16 cellular contexts compared by ENCODE assay signal in the genomic region with DNA sequence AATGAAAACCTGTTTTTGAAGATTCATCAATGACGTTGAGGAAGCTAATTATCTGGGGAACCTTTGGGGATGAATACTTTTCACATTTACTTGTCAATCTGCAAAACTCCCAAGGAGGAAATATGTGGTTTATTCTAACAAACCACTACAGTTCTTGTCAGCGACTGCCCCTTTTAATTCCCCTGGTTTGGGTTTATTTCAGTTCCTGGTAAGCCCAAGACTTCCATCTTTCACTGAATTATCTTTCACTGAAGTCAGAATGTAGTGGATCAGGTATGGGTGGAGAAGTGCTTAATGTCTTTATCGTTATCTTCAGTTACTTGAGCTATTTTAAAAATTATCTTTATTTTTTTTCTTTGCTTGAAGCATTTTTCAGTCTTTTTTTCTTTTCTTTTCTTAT. TPM values are rescaled to one million over a fixed set of nuclear protein-coding genes. Genes with fewer than 3 reads are reported as not detected.
A peak's percentile ranks its signal among the peaks of the same experiment; 100 is the strongest.
DNase-seq lines count a peak whose midpoint lies in the region; ATAC-seq and TF ChIP-seq lines count a peak whose summit lies in the region.
"Had no signal": no experiment of that assay in that cellular context is flagged by ENCODE, and none has a peak within 500 bp of the region (broad histone marks: within the 10 kb centered on the region; RNA-seq: fewer than 3 reads in every experiment).

No MANE protein-coding gene starts in this region.

- no peak overlapping the region for H2BK120ac ChIP-seq in neuronal stem cell (ENCODE audit: low read depth, low read length)

- DNase-seq in CD1c-positive myeloid dendritic cell (ENCODE audit: extremely low spot score) = peak; percentile 33
- no peak for DNase-seq in brain microvascular endothelial cell
- no peak for DNase-seq in neuronal stem cell (ENCODE audit: low spot score)
- DNase-seq in stimulated activated CD4-positive, alpha-beta T cell treated with anti-CD3 and anti-CD28 coated beads, Interleukin-4, amount 100 ng/mL, for 24 hours = no peak
- no peak for DNase-seq in stimulated activated CD4-positive, alpha-beta T cell treated with anti-CD3 and anti-CD28 coated beads, Interleukin-4, amount 100 ng/mL, for 4 hours
- DNase-seq in chondrocyte (ENCODE audit: low spot score) = no peak
- DNase-seq in naive thymus-derived CD4-positive, alpha-beta T cell = no peak
- DNase-seq: activated CD4-positive, CD25-positive, alpha-beta regulatory T cell; activated T-cell treated with anti-CD3 and anti-CD28 coated beads, Interleukin-2, amount 50 U/mL, for 24 hours; effector memory CD8-positive, alpha-beta T cell; Karpas-422; kidney glomerular epithelial cell; naive thymus-derived CD8-positive, alpha-beta T cell; NCI-H2081 had no signal

- intact Hi-C loops in naive thymus-derived CD4-positive, alpha-beta T cell (cut with micrococcal nuclease) = no loop called here

- no peak overlapping the region for H3K4me3 Mint-ChIP-seq in chondrocyte (ENCODE audit: unreplicated experiment)
- peak overlapping the region in 1 of 10 donors; percentile 76 for H3K4me3 Mint-ChIP-seq in naive thymus-derived CD4-positive, alpha-beta T cell
- H3K4me3 Mint-ChIP-seq: activated T-cell treated with anti-CD3 and anti-CD28 coated beads, Interleukin-2, amount 50 U/mL, for 24 hours had no signal

- H3K4me1 Mint-ChIP-seq in chondrocyte (ENCODE audit: low read depth) = no peaks in the 10 kb centered on the region
- H3K4me1 Mint-ChIP-seq in naive thymus-derived CD4-positive, alpha-beta T cell = peaks cover 0 to 15% (median 2%) of the 10 kb centered on the region in 7 donors

- CTCF ChIA-PET in naive thymus-derived CD4-positive, alpha-beta T cell (lab: Charles Lee) = interaction anchor here (0.5 kb wide), 1 partner anchor 25 kb away, joined by 3 read pairs; no protein-coding TSS in a partner anchor

- peaks cover 3 to 19% of the 10 kb centered on the region in 2 donors for H3K4me1 ChIP-seq in neuronal stem cell (ENCODE audit: control insufficient read depth in 2 of 2, insufficient read depth in 1 of 2, low read depth in 1 of 2, low read length in 2 of 2)
- no peaks in the 10 kb centered on the region for H3K4me1 ChIP-seq in naive thymus-derived CD4-positive, alpha-beta T cell (ENCODE audit: control insufficient read depth in 2 of 2, insufficient read depth in 2 of 2, low read length in 2 of 2)
- H3K4me1 ChIP-seq: HAP-1 had no signal

- H3K79me1 ChIP-seq in neuronal stem cell (ENCODE audit: low read depth, low read length) = no peaks in the 10 kb centered on the region

- no peak overlapping the region for H2AK5ac ChIP-seq in neuronal stem cell (ENCODE audit: low read depth, low read length)

- WGBS in neuronal stem cell (ENCODE audit: extremely low coverage in 2 of 2, insufficient read length in 2 of 2, insufficient replicate concordance in 1 of 2), 2 donors = no CpG with 5 or more reads among the region's 3 CpGs

- POLR2A ChIA-PET in naive thymus-derived CD4-positive, alpha-beta T cell (lab: Charles Lee) = no interaction called here

- no peak overlapping the region for H3K27ac Mint-ChIP-seq in chondrocyte (ENCODE audit: unreplicated experiment)
- no peak overlapping the region for H3K27ac Mint-ChIP-seq in naive thymus-derived CD4-positive, alpha-beta T cell
- H3K27ac Mint-ChIP-seq: activated T-cell treated with anti-CD3 and anti-CD28 coated beads, Interleukin-2, amount 50 U/mL, for 24 hours; effector memory CD8-positive, alpha-beta T cell; naive thymus-derived CD8-positive, alpha-beta T cell had no signal

- no peak overlapping the region for H3K14ac ChIP-seq in neuronal stem cell (ENCODE audit: low read length)

- H4K91ac ChIP-seq in neuronal stem cell (ENCODE audit: low read depth, low read length, poor library complexity) = no peak overlapping the region

- no peak overlapping the region for H3K23ac ChIP-seq in neuronal stem cell (ENCODE audit: low read depth, low read length, poor library complexity)

- no peak overlapping the region for H2BK5ac ChIP-seq in neuronal stem cell (ENCODE audit: low read length)

- no peak overlapping the region for H2BK15ac ChIP-seq in neuronal stem cell (ENCODE audit: low read length)

- H3K4me3 ChIP-seq in brain microvascular endothelial cell (ENCODE audit: low read depth, low read length) = peak overlapping the region; percentile 57
- H3K4me3 ChIP-seq in neuronal stem cell (ENCODE audit: low read length in 2 of 2) = no peak overlapping the region
- H3K4me3 ChIP-seq in naive thymus-derived CD4-positive, alpha-beta T cell (ENCODE audit: low read length) = no peak overlapping the region
- H3K4me3 ChIP-seq: HAP-1 had no signal

- ATAC-seq in GM19463 (IDR thresholded peaks at IDR 0.05; ENCODE audit: unreplicated experiment) = peak; percentile 23
- no peak for ATAC-seq in naive thymus-derived CD4-positive, alpha-beta T cell
- ATAC-seq: effector memory CD8-positive, alpha-beta T cell; naive thymus-derived CD8-positive, alpha-beta T cell had no signal

- H2AFZ ChIP-seq in neuronal stem cell (ENCODE audit: low read length) = peak overlapping the region; percentile 89

- H3K9me3 ChIP-seq in neuronal stem cell (replicated peaks in 1 of 2; ENCODE audit: control insufficient read depth in 2 of 2, insufficient read depth in 1 of 2, low read depth in 1 of 2, low read length in 2 of 2) = peaks cover 0 to 2% of the 10 kb centered on the region in 2 donors
- H3K9me3 ChIP-seq in naive thymus-derived CD4-positive, alpha-beta T cell (ENCODE audit: control insufficient read depth in 2 of 3, low read length in 3 of 3) = no peaks in the 10 kb centered on the region
- H3K9me3 ChIP-seq: HAP-1 had no signal

- H3K27me3 ChIP-seq in brain microvascular endothelial cell (replicated peaks) (no peaks in the 10 kb centered on the region), neuronal stem cell (ENCODE audit: control insufficient read depth in 3 of 3, insufficient read depth in 3 of 3, low read depth in 1 of 3, low read length in 3 of 3) (no peaks in the 10 kb centered on the region)
- no peaks in the 10 kb centered on the region for H3K27me3 ChIP-seq in naive thymus-derived CD4-positive, alpha-beta T cell (ENCODE audit: control insufficient read depth in 2 of 2, insufficient read depth in 2 of 2, low read length in 2 of 2)

- no peaks in the 10 kb centered on the region for H3K27me3 Mint-ChIP-seq in chondrocyte (ENCODE audit: low read depth)
- H3K27me3 Mint-ChIP-seq in naive thymus-derived CD4-positive, alpha-beta T cell = peaks cover 22 to 57% (median 42%) of the 10 kb centered on the region in 5 donors

- H3K18ac ChIP-seq in neuronal stem cell (ENCODE audit: low read length) = no peak overlapping the region

- no peaks in the 10 kb centered on the region for H3K9me3 Mint-ChIP-seq in chondrocyte (ENCODE audit: low read depth)
- H3K9me3 Mint-ChIP-seq in naive thymus-derived CD4-positive, alpha-beta T cell = peaks cover 0 to 10% (median 0%) of the 10 kb centered on the region in 11 donors
- H3K9me3 Mint-ChIP-seq: activated T-cell treated with anti-CD3 and anti-CD28 coated beads, Interleukin-2, amount 50 U/mL, for 24 hours; effector memory CD8-positive, alpha-beta T cell had no signal

- no peak overlapping the region for H3K4me2 ChIP-seq in neuronal stem cell (ENCODE audit: insufficient read depth, low read length, poor library complexity, severe bottlenecking)

- no peak overlapping the region for H4K8ac ChIP-seq in neuronal stem cell (ENCODE audit: low read depth, low read length)

- in situ Hi-C loops in brain microvascular endothelial cell (cut with HindIII; ENCODE audit: low pct_ligation_motif_present, low sequenced_read_pairs) = no loop called here

- H3K36me3 ChIP-seq in brain microvascular endothelial cell (replicated peaks) (no peaks in the 10 kb centered on the region), neuronal stem cell (replicated peaks in 1 of 2; ENCODE audit: control insufficient read depth in 2 of 2, insufficient read depth in 2 of 2, low read length in 2 of 2) (no peaks in the 10 kb centered on the region)
- no peaks in the 10 kb centered on the region for H3K36me3 ChIP-seq in naive thymus-derived CD4-positive, alpha-beta T cell (ENCODE audit: control insufficient read depth in 2 of 3, insufficient read depth in 3 of 3, low read length in 3 of 3)
- H3K36me3 ChIP-seq: HAP-1 had no signal

- no peak overlapping the region for H3K4ac ChIP-seq in neuronal stem cell (ENCODE audit: low read length)

- H3K9ac ChIP-seq in neuronal stem cell (ENCODE audit: low read depth, low read length, poor library complexity) = no peak overlapping the region

- H3K27ac ChIP-seq in brain microvascular endothelial cell (no peak overlapping the region), neuronal stem cell (replicated peaks; ENCODE audit: low read length) (no peak overlapping the region)
- H3K27ac ChIP-seq in naive thymus-derived CD4-positive, alpha-beta T cell (ENCODE audit: low read depth, low read length) = no peak overlapping the region

- no peak overlapping the region for H2BK12ac ChIP-seq in neuronal stem cell (ENCODE audit: low read length)

- TF ChIP-seq CTCF in brain microvascular endothelial cell (IDR thresholded peaks at IDR 0.05; ENCODE audit: low read depth, low read length, missing control alignments) (no peak), chondrocyte (IDR thresholded peaks at IDR 0.05) (no peak)

- H3K36me3 Mint-ChIP-seq in chondrocyte (ENCODE audit: low read depth) = no peaks in the 10 kb centered on the region
- peaks cover 0 to 9% (median 0%) of the 10 kb centered on the region in 5 donors for H3K36me3 Mint-ChIP-seq in naive thymus-derived CD4-positive, alpha-beta T cell
- H3K36me3 Mint-ChIP-seq: naive thymus-derived CD8-positive, alpha-beta T cell had no signal

RNA-seq across cellular contexts. Expression of a gene that starts 40.2 kb away (rescaled TPM):
- polyA plus RNA-seq in neuronal stem cell (2013, experiment 1 of 2) = 0.29 TPM
- 0.33 TPM for polyA plus RNA-seq in neuronal stem cell (2013, experiment 2 of 2)
- 9.5 to 13.6 TPM (median 11.6 TPM) in 3 replicates for total RNA-seq in chondrocyte
- total RNA-seq in naive thymus-derived CD4-positive, alpha-beta T cell = 10 to 100 TPM in 1 of 5 experiments, 1 to 10 TPM in 3, under 1 TPM in 1; 0.10 to 28.1 (median 1.5) TPM
- polyA plus RNA-seq in naive thymus-derived CD4-positive, alpha-beta T cell = under 1 TPM in 1 of 2 donors, not detected in 1; 0.07 TPM
